13 cellular contexts compared by ENCODE assay signal in genomic region chr5:149282966-149283332, GRCh38. TPM values are rescaled to one million over a fixed set of nuclear protein-coding genes. Genes with fewer than 3 reads are reported as not detected.
A peak's percentile ranks its signal among the peaks of the same experiment; 100 is the strongest.
DNase-seq lines count a peak whose midpoint lies in the region; ATAC-seq and TF ChIP-seq lines count a peak whose summit lies in the region.
"Had no signal": no experiment of that assay in that cellular context is flagged by ENCODE, and none has a peak within 500 bp of the region (broad histone marks: within the 10 kb centered on the region; RNA-seq: fewer than 3 reads in every experiment).

No MANE protein-coding gene starts in this region.

- H3K27ac ChIP-seq in heart right ventricle (peak overlapping the region in 9 of 10 donors; percentile 8 to 97 (median 86)), skeletal muscle tissue (ENCODE audit: low read depth, low read length) (peak overlapping the region; percentile 84), thyroid gland (no peak overlapping the region)
- H3K27ac ChIP-seq: HL-60 had no signal

- no peak overlapping the region for H3K9ac ChIP-seq in skeletal muscle tissue (ENCODE audit: low read depth in 1 of 3, low read length in 3 of 3)
- H3K9ac ChIP-seq: SK-N-SH had no signal

- ATAC-seq in heart right ventricle: no peak
- no peak for ATAC-seq in left ventricle myocardium superior
- ATAC-seq: CD8-positive, alpha-beta T cell had no signal

- H3K4me1 ChIP-seq in heart right ventricle: peaks cover 16 to 100% (median 95%) of the 10 kb centered on the region in 9 donors
- H3K4me1 ChIP-seq in skeletal muscle tissue (ENCODE audit: control insufficient read depth in 3 of 3, insufficient read depth in 3 of 3, low read length in 3 of 3): peaks cover 60 to 82% (median 79%) of the 10 kb centered on the region in 3 donors
- H3K4me1 ChIP-seq in thyroid gland: no peaks in the 10 kb centered on the region
- H3K4me1 ChIP-seq: BE2C had no signal

- TF ChIP-seq POLR2A in thyroid gland (IDR thresholded peaks at IDR 0.05): no peak

- H3K9me3 ChIP-seq in heart right ventricle (no peaks in the 10 kb centered on the region), skeletal muscle tissue (ENCODE audit: control insufficient read depth in 3 of 3, low read length in 3 of 3) (no peaks in the 10 kb centered on the region), thyroid gland (no peaks in the 10 kb centered on the region)
- H3K9me3 ChIP-seq: BE2C, SK-N-SH had no signal

- no peaks in the 10 kb centered on the region for H3K27me3 ChIP-seq in heart right ventricle
- H3K27me3 ChIP-seq in skeletal muscle tissue (ENCODE audit: control insufficient read depth in 3 of 3, insufficient read depth in 3 of 3, low read length in 3 of 3): no peaks in the 10 kb centered on the region
- H3K27me3 ChIP-seq in thyroid gland: no peaks in the 10 kb centered on the region
- H3K27me3 ChIP-seq: BE2C had no signal

- no peak for TF ChIP-seq CTCF in heart right ventricle (IDR thresholded peaks at IDR 0.05)
- TF ChIP-seq CTCF in epithelial cell of esophagus (IDR thresholded peaks at IDR 0.05; ENCODE audit: insufficient read depth, low read depth, low read length, missing control alignments): no peak
- no peak for TF ChIP-seq CTCF in GM10266 (IDR thresholded peaks at IDR 0.05; ENCODE audit: control insufficient read depth, insufficient read depth, low read depth, missing control alignments)
- TF ChIP-seq CTCF in thyroid gland (IDR thresholded peaks at IDR 0.05): no peak

- peaks cover 0 to 21% (median 0%) of the 10 kb centered on the region in 9 donors for H3K36me3 ChIP-seq in heart right ventricle
- peaks cover 0 to 2% (median 0%) of the 10 kb centered on the region in 3 donors for H3K36me3 ChIP-seq in skeletal muscle tissue (ENCODE audit: control insufficient read depth in 3 of 3, insufficient read depth in 3 of 3, low read length in 3 of 3)
- H3K36me3 ChIP-seq in thyroid gland: no peaks in the 10 kb centered on the region
- H3K36me3 ChIP-seq: BE2C had no signal

- DNase-seq in heart right ventricle: no peak
- no peak for DNase-seq in left ventricle myocardium superior
- peak; percentile 50 for DNase-seq in NCI-H345 (lab: John Stamatoyannopoulos, UW)
- peak; percentile 47 for DNase-seq in epithelial cell of esophagus (ENCODE audit: low read depth)
- DNase-seq in ecto neural progenitor cell (ENCODE audit: low spot score): no peak
- DNase-seq in GM10266 (ENCODE audit: extremely low spot score): no peak
- no peak for DNase-seq in thyroid gland
- DNase-seq: BE2C; CD8-positive, alpha-beta T cell; OCI-M1; SK-N-SH had no signal

- WGBS in heart right ventricle, 2 donors: 71 to 74% methylated on average over 5 of the region's 5 CpGs
- 82 to 91% methylated on average over 5 of the region's 5 CpGs for WGBS in thyroid gland, 2 donors

- intact Hi-C loops in heart right ventricle (cut with DNase I) (no loop called here), left ventricle myocardium superior (cut with micrococcal nuclease) (no loop called here), thyroid gland (cut with DNase I) (no loop called here)

- H3K4me3 ChIP-seq in heart right ventricle (no peak overlapping the region), epithelial cell of esophagus (ENCODE audit: low read length) (no peak overlapping the region), skeletal muscle tissue (ENCODE audit: low read length in 3 of 3) (peak overlapping the region in 2 of 3 donors; percentile 20 to 35), thyroid gland (replicated peaks in 1 of 3) (no peak overlapping the region)

RNA-seq across cellular contexts. Expression of gene AFAP1L1, which starts 11.3 kb away (rescaled TPM):
- total RNA-seq in heart right ventricle (10 to 100 TPM; 30.3 to 61.6 (median 47.2) TPM), left ventricle myocardium superior (48.9 TPM), skeletal muscle tissue (75.7 TPM), thyroid gland (10 to 100 TPM; 15.9 to 43.1 (median 26.8) TPM)
- polyA plus RNA-seq in heart right ventricle: 10 to 100 TPM; 35.6 to 35.9 TPM

Comparison
In these comparisons a context has a peak if more than half of its experiments do, and no peak if none do; other contexts are left out.
1. DNase-seq: peak in NCI-H345 (single experiment) and epithelial cell of esophagus (single experiment); none in heart right ventricle (0 of 2), left ventricle myocardium superior (single experiment), ecto neural progenitor cell (single experiment), GM10266 (single experiment) and thyroid gland (0 of 2).
2. H3K27ac ChIP-seq: peak in heart right ventricle (9 of 10) and skeletal muscle tissue (single experiment); none in thyroid gland (0 of 3).
3. H3K4me3 ChIP-seq: peak in skeletal muscle tissue (2 of 3); none in heart right ventricle (0 of 10), epithelial cell of esophagus (single experiment) and thyroid gland (0 of 3).